Comparison of ENCODE assay signal across 8 cellular contexts in the genomic region with DNA sequence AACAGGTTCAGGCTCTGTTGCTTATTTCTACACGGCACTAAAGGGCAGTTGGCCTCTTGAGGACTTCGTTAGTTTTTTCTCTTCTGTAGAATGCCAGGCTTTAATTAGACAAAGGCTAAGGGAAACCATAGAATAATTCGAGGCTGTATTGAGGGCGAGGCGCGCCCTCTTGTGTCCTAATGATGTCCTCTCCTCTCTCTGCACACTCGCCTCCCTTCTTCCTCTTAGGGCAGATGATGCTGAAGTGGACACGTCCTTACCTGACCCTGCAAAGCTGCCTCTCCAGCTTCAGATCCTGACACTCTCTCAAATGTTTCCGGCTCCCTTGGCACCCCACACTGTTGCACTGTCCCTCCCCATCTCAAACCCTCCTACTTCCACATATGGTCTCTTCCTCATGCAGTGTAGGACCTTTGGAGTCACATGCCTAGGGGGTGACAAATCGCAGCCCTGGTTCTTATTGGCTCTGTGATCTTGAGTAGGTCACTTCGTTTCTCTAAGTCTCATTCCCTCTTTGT. TPM values are rescaled to one million over a fixed set of nuclear protein-coding genes. Genes with fewer than 3 reads are reported as not detected.
DNase-seq lines count a peak whose midpoint lies in the region; ATAC-seq, FAIRE-seq and TF ChIP-seq lines count a peak whose summit lies in the region.

No MANE protein-coding gene starts in this region.

- TF ChIP-seq POLR2A in endothelial cell of umbilical vein (IDR thresholded peaks at IDR 0.05; ENCODE audit: low read depth, low read length): no peak

- no peak overlapping the region for H3K4me2 ChIP-seq in endothelial cell of umbilical vein (ENCODE audit: insufficient read depth, low read length)

- no peaks in the 10 kb centered on the region for H3K9me1 ChIP-seq in endothelial cell of umbilical vein (replicated peaks; ENCODE audit: control insufficient read depth, extremely low read depth, insufficient read depth, low read length)

- peak overlapping the region; percentile 2; the same call in 1 of the 2 replicates for H3K9ac ChIP-seq in ES-I3 (ENCODE audit: low read depth, low read length)
- no peak overlapping the region for H3K9ac ChIP-seq in endothelial cell of umbilical vein (replicated peaks; ENCODE audit: extremely low read depth, insufficient read depth, low read length)

- no peak overlapping the region for H3K4me3 ChIP-seq in endothelial cell of umbilical vein (replicated peaks in 1 of 3; ENCODE audit: insufficient read depth in 1 of 3, low read depth in 1 of 3, low read length in 3 of 3)
- no peak overlapping the region for H3K4me3 ChIP-seq in mucosa of descending colon

- no peaks in the 10 kb centered on the region for H3K36me3 ChIP-seq in ES-I3 (ENCODE audit: insufficient read depth, low read length)
- H3K36me3 ChIP-seq in endothelial cell of umbilical vein (ENCODE audit: control insufficient read depth in 2 of 2, extremely low read depth in 1 of 2, insufficient read depth in 2 of 2, low read length in 2 of 2): no peaks in the 10 kb centered on the region
- H3K36me3 ChIP-seq in mucosa of descending colon (ENCODE audit: low read depth): no peaks in the 10 kb centered on the region

- BruUV-seq in endothelial cell of umbilical vein (replicated peaks; lab: Mats Ljungman, UMichigan): no TSS peak

- H2AFZ ChIP-seq in endothelial cell of umbilical vein (ENCODE audit: low read depth, low read length): peak overlapping the region; percentile 67

- peak; percentile 85 for FAIRE-seq in endothelial cell of umbilical vein (lab: Jason Lieb, UNC)

- DNase-seq in HS-5 (ENCODE audit: low read depth) (peak; percentile 71), NCI-H82 treated with DMSO at 0.1 percent for 48 hours (lab: John Stamatoyannopoulos, UW; ENCODE audit: unreplicated experiment) (peak; percentile 79), endothelial cell of umbilical vein (ENCODE audit: low read depth, low spot score) (peak; percentile 81), mucosa of descending colon (peak in 2 of 3 donors; percentile 76 to 84)
- DNase-seq in activated CD8-positive, alpha-beta memory T cell treated with anti-CD3 and anti-CD28 coated beads for 24 hours: peak; percentile 77
- DNase-seq in stimulated activated CD8-positive, alpha-beta memory T cell treated with anti-CD3 and anti-CD28 coated beads, Interleukin-4, amount 100 ng/mL, for 48 hours: peak; percentile 69
- DNase-seq in NK-92 treated with Interleukin-12 subunit alpha and Interleukin-12 subunit beta, amount 100 ng/mL, for 24 hours (lab: John Stamatoyannopoulos, UW): no peak

- H3K27me3 ChIP-seq in endothelial cell of umbilical vein (ENCODE audit: control insufficient read depth in 2 of 2, insufficient read depth in 2 of 2, low read length in 2 of 2): no peaks in the 10 kb centered on the region

- CTCF ChIA-PET in endothelial cell of umbilical vein (lab: Charles Lee): interaction anchor here (0.7 to 5.1 kb wide), 30 partner anchors 11 to 375 kb away, joined by 3 to 97 read pairs (median 4); partner anchors contain the start of genes A3GALT2 and PHC2

- no peaks in the 10 kb centered on the region for H4K20me1 ChIP-seq in endothelial cell of umbilical vein (replicated peaks; ENCODE audit: control insufficient read depth, extremely low read depth, insufficient read depth, low read length)

- dilution Hi-C loops in endothelial cell of umbilical vein (cut with MboI; ENCODE audit: extremely low pct_ligation_motif_present, low sequenced_read_pairs): no loop called here

- peak; percentile 68 for ATAC-seq in mucosa of descending colon

- POLR2A ChIA-PET in endothelial cell of umbilical vein (lab: Charles Lee): no interaction called here

- H3K4me1 ChIP-seq in ES-I3 (ENCODE audit: insufficient read depth, low read length): peaks cover 7% of the 10 kb centered on the region; the same call in 1 of the 2 replicates
- peaks cover 13% of the 10 kb centered on the region for H3K4me1 ChIP-seq in endothelial cell of umbilical vein (ENCODE audit: control insufficient read depth, extremely low read depth, insufficient read depth, low read length)
- H3K4me1 ChIP-seq in mucosa of descending colon (ENCODE audit: low read depth): no peaks in the 10 kb centered on the region

- peaks cover 9% of the 10 kb centered on the region for H3K79me2 ChIP-seq in endothelial cell of umbilical vein (ENCODE audit: control insufficient read depth, insufficient read depth, low read length)

- no peaks in the 10 kb centered on the region for H3K9me3 ChIP-seq in ES-I3 (ENCODE audit: control insufficient read depth, insufficient read depth, low read length)
- no peaks in the 10 kb centered on the region for H3K9me3 ChIP-seq in endothelial cell of umbilical vein (replicated peaks; ENCODE audit: control insufficient read depth, insufficient read depth, low read length)
- no peaks in the 10 kb centered on the region for H3K9me3 ChIP-seq in mucosa of descending colon

- TF ChIP-seq CTCF in endothelial cell of umbilical vein (IDR thresholded peaks at IDR 0.05; ENCODE audit: extremely low read depth in 1 of 2, insufficient read depth in 1 of 2, low read depth in 1 of 2, low read length in 2 of 2) (peak; percentile 82 to 84), mucosa of descending colon (IDR thresholded peaks at IDR 0.05) (peak; percentile 45)

- H3K27ac ChIP-seq in endothelial cell of umbilical vein (ENCODE audit: insufficient read depth, low read depth, low read length): no peak overlapping the region

- intact Hi-C loops in endothelial cell of umbilical vein (cut with micrococcal nuclease): loop anchor here (1.0 kb wide), 7 partner anchors 39 to 375 kb away; partner anchors contain the start of gene PHC2
- intact Hi-C loops in mucosa of descending colon (cut with DNase I, micrococcal nuclease): loop anchor here in 1 of 2 donors (5.0 kb wide), 1 partner anchor 173 kb away; no protein-coding TSS in a partner anchor

TF ChIP-seq in endothelial cell of umbilical vein, 7 proteins besides CTCF, POLR2A, EP300 and RAD21:
- TF ChIP-seq EZH2 (IDR thresholded peaks at IDR 0.05; ENCODE audit: borderline replicate concordance, low read depth, low read length, severe bottlenecking): no peak
- no peak for TF ChIP-seq POLR2AphosphoS5 (IDR thresholded peaks at IDR 0.05; ENCODE audit: insufficient read depth, low read depth, low read length)
- TF ChIP-seq GATA2 (IDR thresholded peaks at IDR 0.05; ENCODE audit: insufficient read depth, insufficient read length, low read depth, low read length): no peak
- no peak for TF ChIP-seq FOS (IDR thresholded peaks at IDR 0.05; ENCODE audit: borderline replicate concordance, insufficient read depth, low read length)
- TF ChIP-seq MAX (IDR thresholded peaks at IDR 0.05; ENCODE audit: insufficient read depth, insufficient read length): no peak
- no peak for TF ChIP-seq MYC (IDR thresholded peaks at IDR 0.05; ENCODE audit: low read depth, low read length)
- no peak for TF ChIP-seq JUN (IDR thresholded peaks at IDR 0.05; ENCODE audit: borderline replicate concordance, insufficient read depth, insufficient read length, low read depth)

RNA-seq across cellular contexts. Expression of gene ZSCAN20, which starts 1.9 kb away (rescaled TPM):
- total RNA-seq in endothelial cell of umbilical vein: 4.7 and 5.8 TPM in 2 replicates
- 1.0 and 1.2 TPM in 2 replicates for polyA plus RNA-seq in endothelial cell of umbilical vein
- 1.5 and 1.7 TPM in 2 replicates for polyA plus RNA-seq in endothelial cell of umbilical vein (2011; cell fraction: cytosol; rRNA removed)
- 5.5 and 5.6 TPM in 2 replicates for polyA plus RNA-seq in endothelial cell of umbilical vein (2011; cell fraction: nucleus; rRNA removed)
- 1.9 and 2.4 TPM in 2 replicates for polyA plus RNA-seq in endothelial cell of umbilical vein (2012)
- 4.0 and 5.0 TPM in 2 replicates for polyA minus RNA-seq in endothelial cell of umbilical vein
- 3.2 TPM for polyA minus RNA-seq in endothelial cell of umbilical vein (2011; cell fraction: cytosol; rRNA and poly(A)+ RNA removed)
- 2.6 and 3.3 TPM in 2 replicates for polyA minus RNA-seq in endothelial cell of umbilical vein (2011; cell fraction: nucleus; rRNA and poly(A)+ RNA removed)
- total RNA-seq in mucosa of descending colon: 1 to 10 TPM; 4.3 to 8.8 (median 5.7) TPM

RNA-seq across cellular contexts. Expression of gene PHC2, which starts 39.7 kb away (rescaled TPM):
- 79.0 and 82.3 TPM in 2 replicates for total RNA-seq in endothelial cell of umbilical vein
- polyA plus RNA-seq in endothelial cell of umbilical vein: 59.6 and 65.6 TPM in 2 replicates
- polyA plus RNA-seq in endothelial cell of umbilical vein (2011; cell fraction: cytosol; rRNA removed): 77.7 and 81.7 TPM in 2 replicates
- 55.2 and 67.5 TPM in 2 replicates for polyA plus RNA-seq in endothelial cell of umbilical vein (2011; cell fraction: nucleus; rRNA removed)
- 57.0 and 62.8 TPM in 2 replicates for polyA plus RNA-seq in endothelial cell of umbilical vein (2012)
- 43.1 and 48.5 TPM in 2 replicates for polyA minus RNA-seq in endothelial cell of umbilical vein
- polyA minus RNA-seq in endothelial cell of umbilical vein (2011; cell fraction: cytosol; rRNA and poly(A)+ RNA removed): 14.2 TPM
- polyA minus RNA-seq in endothelial cell of umbilical vein (2011; cell fraction: nucleus; rRNA and poly(A)+ RNA removed): 19.4 and 21.8 TPM in 2 replicates
- 10 to 100 TPM; 49.5 to 99.0 (median 60.5) TPM for total RNA-seq in mucosa of descending colon
